In the genomic region with DNA sequence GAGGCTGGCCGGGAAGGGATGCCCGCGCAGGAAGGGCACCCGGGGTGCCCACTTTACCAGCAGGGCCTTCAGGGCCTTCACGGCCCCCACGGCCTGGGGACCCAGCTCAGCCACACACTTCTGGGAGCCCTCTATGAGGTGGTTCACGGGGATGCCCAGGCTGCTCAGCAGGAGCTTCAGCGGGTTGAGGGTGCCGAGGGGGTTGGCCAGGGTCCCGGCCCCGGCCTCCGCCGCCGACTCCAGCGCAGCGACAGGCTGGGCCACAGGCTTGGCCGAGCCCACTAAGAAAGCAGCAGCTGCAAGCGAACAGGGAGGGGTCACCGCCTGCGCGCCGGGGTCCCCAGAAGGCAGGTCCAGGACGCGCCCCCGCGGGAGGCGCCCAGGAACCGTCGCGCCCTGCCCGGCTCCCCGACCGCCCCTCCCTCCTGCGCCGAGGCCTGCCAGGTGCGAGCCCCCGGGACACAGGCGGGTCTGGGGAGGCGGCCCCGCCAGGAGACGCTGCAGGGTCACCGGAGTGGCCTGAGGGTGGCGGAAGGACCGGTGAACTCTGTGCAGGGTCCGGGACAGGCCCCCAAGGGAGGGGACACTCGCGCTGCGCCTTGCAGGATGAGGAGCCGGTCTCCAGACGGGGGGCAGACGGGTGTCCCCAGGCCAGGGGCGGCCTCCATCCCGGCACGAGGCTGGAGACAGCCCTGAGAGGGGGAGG, we compare ENCODE assay signal across 11 cellular contexts. TPM values are rescaled to one million over a fixed set of nuclear protein-coding genes. Genes with fewer than 3 reads are reported as not detected.
A peak's percentile ranks its signal among the peaks of the same experiment; 100 is the strongest.
DNase-seq lines count a peak whose midpoint lies in the region; TF ChIP-seq lines count a peak whose summit lies in the region.
"Had no signal": no experiment of that assay in that cellular context is flagged by ENCODE, and none has a peak within 500 bp of the region (broad histone marks: within the 10 kb centered on the region; RNA-seq: fewer than 3 reads in every experiment).

No MANE protein-coding gene starts in this region.

- no peak overlapping the region for H2BK12ac ChIP-seq in mesenchymal stem cell (ENCODE audit: low read length in 2 of 2)

- H3K23ac ChIP-seq in mesenchymal stem cell (ENCODE audit: low read length in 2 of 2): no peak overlapping the region

- H2AK5ac ChIP-seq in mesenchymal stem cell (ENCODE audit: low read length, severe bottlenecking): no peak overlapping the region

- H3K4me2 ChIP-seq in mesenchymal stem cell (ENCODE audit: low read length, poor library complexity, severe bottlenecking): peak overlapping the region; percentile 60

- H2BK15ac ChIP-seq in mesenchymal stem cell (ENCODE audit: low read depth, poor library complexity, severe bottlenecking): no peak overlapping the region

- WGBS in mesenchymal stem cell: 5% methylated on average over 52 of the region's 54 CpGs
- WGBS in stomach, 5 donors: 0 to 4% (median 2%) methylated on average over 4 to 54 of the region's 54 CpGs; no CpG with 5 or more reads in 1 of the 5 donors

- no peak for TF ChIP-seq EP300 in stomach (IDR thresholded peaks at IDR 0.05)

- H3K9me3 ChIP-seq in mesenchymal stem cell (ENCODE audit: control insufficient read depth, low read length) (no peaks in the 10 kb centered on the region), stomach (peaks cover 0 to under 1% (median 0%) of the 10 kb centered on the region in 4 donors)

- no peak overlapping the region for H2BK120ac ChIP-seq in mesenchymal stem cell (ENCODE audit: low read depth, low read length)

- no peak overlapping the region for H4K8ac ChIP-seq in mesenchymal stem cell (ENCODE audit: low read length)

- no peak overlapping the region for H2AFZ ChIP-seq in mesenchymal stem cell (ENCODE audit: low read depth, low read length)

- DNase-seq in activated CD8-positive, alpha-beta memory T cell treated with anti-CD3 and anti-CD28 coated beads for 24 hours: peak; percentile 58
- no peak for DNase-seq in activated CD8-positive, alpha-beta memory T cell treated with anti-CD3 and anti-CD28 coated beads, Interleukin-2, amount 50 U/mL, for 48 hours
- DNase-seq in brain microvascular endothelial cell: no peak
- no peak for DNase-seq in mesenchymal stem cell
- DNase-seq in stomach: no peak
- no peak for DNase-seq in stimulated activated CD4-positive, alpha-beta T cell treated with anti-CD3 and anti-CD28 coated beads, Interleukin-2, amount 100 ng/mL, for 48 hours
- no peak for DNase-seq in G401 (ENCODE audit: low spot score)
- no peak for DNase-seq in effector CD4-positive, alpha-beta T cell
- DNase-seq: central memory CD4-positive, alpha-beta T cell; KBM-7; NCI-H510A treated with DMSO at 0.1 percent for 48 hours had no signal

- H3K4ac ChIP-seq in mesenchymal stem cell (ENCODE audit: low read depth in 1 of 2, low read length in 2 of 2): no peak overlapping the region

- no peak overlapping the region for H4K91ac ChIP-seq in mesenchymal stem cell (ENCODE audit: low read length)

- no peak overlapping the region for H3K14ac ChIP-seq in mesenchymal stem cell (ENCODE audit: low read length in 2 of 2)

- H2BK5ac ChIP-seq in mesenchymal stem cell (ENCODE audit: low read depth, low read length, poor library complexity, severe bottlenecking): no peak overlapping the region

- H3K9ac ChIP-seq in mesenchymal stem cell (ENCODE audit: low read length): no peak overlapping the region

- peak overlapping the region; percentile 5 for H3K4me3 ChIP-seq in brain microvascular endothelial cell (ENCODE audit: low read depth, low read length)
- H3K4me3 ChIP-seq in mesenchymal stem cell (ENCODE audit: insufficient read depth in 1 of 2, low read depth in 1 of 2, low read length in 2 of 2): peak overlapping the region in 1 of 2 experiments; percentile 20
- H3K4me3 ChIP-seq in stomach: peak overlapping the region; percentile 21 to 45 (median 26)

- H3K36me3 ChIP-seq in brain microvascular endothelial cell (replicated peaks): no peaks in the 10 kb centered on the region
- H3K36me3 ChIP-seq in mesenchymal stem cell (ENCODE audit: control insufficient read depth in 1 of 2, insufficient read depth in 2 of 2, low read depth in 1 of 2, low read length in 2 of 2): no peaks in the 10 kb centered on the region
- no peaks in the 10 kb centered on the region for H3K36me3 ChIP-seq in stomach

- no peaks in the 10 kb centered on the region for H3K79me1 ChIP-seq in mesenchymal stem cell (replicated peaks; ENCODE audit: low read length, poor library complexity, severe bottlenecking)

- H3K27ac ChIP-seq in brain microvascular endothelial cell: no peak overlapping the region
- no peak overlapping the region for H3K27ac ChIP-seq in mesenchymal stem cell (ENCODE audit: low read length, poor library complexity, severe bottlenecking)
- H3K27ac ChIP-seq in stomach: no peak overlapping the region

- TF ChIP-seq CTCF in brain microvascular endothelial cell (IDR thresholded peaks at IDR 0.05; ENCODE audit: low read depth, low read length, missing control alignments) (no peak), stomach (IDR thresholded peaks at IDR 0.05) (no peak)

- no peak overlapping the region for H3K18ac ChIP-seq in mesenchymal stem cell (ENCODE audit: low read depth in 1 of 2, low read length in 2 of 2)

- in situ Hi-C loops in brain microvascular endothelial cell (cut with HindIII; ENCODE audit: low pct_ligation_motif_present, low sequenced_read_pairs): no loop called here
- in situ Hi-C loops in G401 (cut with HindIII; ENCODE audit: low sequenced_read_pairs): no loop called here

- peaks cover 20% of the 10 kb centered on the region for H3K4me1 ChIP-seq in mesenchymal stem cell (ENCODE audit: control insufficient read depth, insufficient read depth, low read depth, low read length)
- H3K4me1 ChIP-seq in stomach: peaks cover 17 to 30% (median 26%) of the 10 kb centered on the region in 4 donors

- TF ChIP-seq POLR2A in stomach (IDR thresholded peaks at IDR 0.05): no peak

- intact Hi-C loops in stomach (cut with DNase I; ENCODE audit: low total_unique reads): no loop called here

- H3K27me3 ChIP-seq in brain microvascular endothelial cell (replicated peaks): peaks cover 37% of the 10 kb centered on the region
- H3K27me3 ChIP-seq in mesenchymal stem cell (ENCODE audit: control insufficient read depth in 1 of 2, insufficient read depth in 1 of 2, low read length in 2 of 2): peaks cover 58 to 63% of the 10 kb centered on the region in 2 experiments
- H3K27me3 ChIP-seq in stomach: peaks cover 15 to 63% (median 30%) of the 10 kb centered on the region in 3 donors

RNA-seq across cellular contexts. Expression of a gene that starts 0.6 kb away (rescaled TPM):
- not detected for polyA plus RNA-seq in mesenchymal stem cell (2013, experiment 1 of 2)
- polyA plus RNA-seq in mesenchymal stem cell (2013, experiment 2 of 2): not detected
- 100 to 1,000 TPM in 1 of 5 donors, not detected in 4; 785 TPM for total RNA-seq in stomach
- 10 to 100 TPM in 1 of 3 donors, 1 to 10 TPM in 1, not detected in 1; 3.7 to 35.3 TPM for polyA plus RNA-seq in stomach
- not detected in 2 replicates for total RNA-seq in G401 (2014; rRNA removed; shearing (Covaris generic))

RNA-seq across cellular contexts. Expression of a gene that starts 58.7 kb away (rescaled TPM):
- polyA plus RNA-seq in mesenchymal stem cell (2013, experiment 1 of 2): not detected
- 0.01 TPM for polyA plus RNA-seq in mesenchymal stem cell (2013, experiment 2 of 2)
- 1 to 10 TPM; 1.6 to 9.5 (median 6.4) TPM for total RNA-seq in stomach
- 1 to 10 TPM in 2 of 3 donors, under 1 TPM in 1; 0.93 to 1.8 (median 1.1) TPM for polyA plus RNA-seq in stomach
- total RNA-seq in G401 (2014; rRNA removed; shearing (Covaris generic)): 15.7 and 31.3 TPM in 2 replicates
